ENCODE assay signal across 8 cellular contexts in genomic region chr1:67429528-67430357, GRCh38. TPM values are rescaled to one million over a fixed set of nuclear protein-coding genes. Genes with fewer than 3 reads are reported as not detected.
A peak's percentile ranks its signal among the peaks of the same experiment; 100 is the strongest.
DNase-seq lines count a peak whose midpoint lies in the region; ATAC-seq lines count a peak whose summit lies in the region.

No MANE protein-coding gene starts in this region.

- peaks cover 58% of the 10 kb centered on the region for H3K4me1 Mint-ChIP-seq in activated CD4-positive, alpha-beta T cell treated with anti-CD3 and anti-CD28 coated beads, Interleukin-2, amount 10 ng/mL, durations not matched to agents 7 days and 5 days

- no peaks in the 10 kb centered on the region for H3K36me3 ChIP-seq in endocrine pancreas (ENCODE audit: control insufficient read depth, insufficient read depth, low read length)
- H3K36me3 ChIP-seq in mucosa of stomach (ENCODE audit: control insufficient read depth, insufficient read depth, low read length), result peaks cover 7% of the 10 kb centered on the region

- peaks cover 24% of the 10 kb centered on the region for H3K4me1 ChIP-seq in endocrine pancreas (ENCODE audit: control insufficient read depth, insufficient read depth, low read length)
- peaks cover 8% of the 10 kb centered on the region for H3K4me1 ChIP-seq in mucosa of stomach (ENCODE audit: control insufficient read depth, insufficient read depth, low read length)

- CTCF ChIA-PET in activated CD4-positive, alpha-beta T cell treated with anti-CD3 and anti-CD28 coated beads, Interleukin-2, amount 10 ng/mL, durations not matched to agents 7 days and 5 days (lab: Charles Lee), result interaction anchor here (1.0 to 3.0 kb wide), 9 partner anchors 11 to 218 kb away, joined by 3 to 9 read pairs (median 4); no protein-coding TSS in a partner anchor

- no peaks in the 10 kb centered on the region for H3K9me3 Mint-ChIP-seq in activated CD4-positive, alpha-beta T cell treated with anti-CD3 and anti-CD28 coated beads, Interleukin-2, amount 10 ng/mL, durations not matched to agents 7 days and 5 days

- DNase-seq in AG08396 (ENCODE audit: low spot score) (peak; percentile 41), SKM-1 (lab: John Stamatoyannopoulos, UW; ENCODE audit: unreplicated experiment) (no peak)
- peak; percentile 38 for DNase-seq in activated CD4-positive, alpha-beta T cell treated with anti-CD3 and anti-CD28 coated beads, Interleukin-2, amount 10 ng/mL, durations not matched to agents 7 days and 5 days
- peak; percentile 10 to 57 (median 34) for DNase-seq in stimulated activated naive CD4-positive, alpha-beta T cell (lab: John Stamatoyannopoulos, UW)

- H3K4me3 ChIP-seq in endocrine pancreas (ENCODE audit: control insufficient read depth, insufficient read depth, low read length), result peak overlapping the region; percentile 76
- peak overlapping the region; percentile 91 for H3K4me3 ChIP-seq in mucosa of stomach (ENCODE audit: low read length)

- H3K9me3 ChIP-seq in endocrine pancreas (ENCODE audit: control insufficient read depth, low read length), result no peaks in the 10 kb centered on the region
- H3K9me3 ChIP-seq in mucosa of stomach (ENCODE audit: control insufficient read depth, low read length), result no peaks in the 10 kb centered on the region

- H3K4me3 Mint-ChIP-seq in activated CD4-positive, alpha-beta T cell treated with anti-CD3 and anti-CD28 coated beads, Interleukin-2, amount 10 ng/mL, durations not matched to agents 7 days and 5 days, result peak overlapping the region; percentile 93

- peak overlapping the region; percentile 68 for H3K9ac ChIP-seq in endocrine pancreas (ENCODE audit: control insufficient read depth, insufficient read depth, low read length)
- peak overlapping the region; percentile 82 for H3K9ac ChIP-seq in mucosa of stomach (ENCODE audit: low read length)

- peak overlapping the region; percentile 99 for H3K27ac Mint-ChIP-seq in activated CD4-positive, alpha-beta T cell treated with anti-CD3 and anti-CD28 coated beads, Interleukin-2, amount 10 ng/mL, durations not matched to agents 7 days and 5 days

- peaks cover 48% of the 10 kb centered on the region for H3K36me3 Mint-ChIP-seq in activated CD4-positive, alpha-beta T cell treated with anti-CD3 and anti-CD28 coated beads, Interleukin-2, amount 10 ng/mL, durations not matched to agents 7 days and 5 days (ENCODE audit: low read depth)

- ATAC-seq in GM19395 (IDR thresholded peaks at IDR 0.05; ENCODE audit: unreplicated experiment) (peak; percentile 2), HG03571 (IDR thresholded peaks at IDR 0.05; ENCODE audit: unreplicated experiment) (peak; percentile 1)

- POLR2A ChIA-PET in activated CD4-positive, alpha-beta T cell treated with anti-CD3 and anti-CD28 coated beads, Interleukin-2, amount 10 ng/mL, durations not matched to agents 7 days and 5 days (lab: Charles Lee), result interaction anchor here (0.6 to 1.0 kb wide), 3 partner anchors 92 to 96 kb away, joined by 3 to 4 read pairs (median 3); no protein-coding TSS in a partner anchor

- H3K27me3 Mint-ChIP-seq in activated CD4-positive, alpha-beta T cell treated with anti-CD3 and anti-CD28 coated beads, Interleukin-2, amount 10 ng/mL, durations not matched to agents 7 days and 5 days, result no peaks in the 10 kb centered on the region

- H3K27me3 ChIP-seq in endocrine pancreas (ENCODE audit: control insufficient read depth, insufficient read depth, low read length) (no peaks in the 10 kb centered on the region), mucosa of stomach (ENCODE audit: control insufficient read depth, insufficient read depth, low read length) (no peaks in the 10 kb centered on the region)

RNA-seq across cellular contexts. Expression of gene SERBP1, which starts 0.5 kb away (rescaled TPM):
- 100 to 1,000 TPM; 245 to 253 TPM for total RNA-seq in activated CD4-positive, alpha-beta T cell treated with anti-CD3 and anti-CD28 coated beads, Interleukin-2, amount 10 ng/mL, durations not matched to agents 7 days and 5 days
